Comparison of ENCODE assay signal across 6 cellular contexts in the genomic region with DNA sequence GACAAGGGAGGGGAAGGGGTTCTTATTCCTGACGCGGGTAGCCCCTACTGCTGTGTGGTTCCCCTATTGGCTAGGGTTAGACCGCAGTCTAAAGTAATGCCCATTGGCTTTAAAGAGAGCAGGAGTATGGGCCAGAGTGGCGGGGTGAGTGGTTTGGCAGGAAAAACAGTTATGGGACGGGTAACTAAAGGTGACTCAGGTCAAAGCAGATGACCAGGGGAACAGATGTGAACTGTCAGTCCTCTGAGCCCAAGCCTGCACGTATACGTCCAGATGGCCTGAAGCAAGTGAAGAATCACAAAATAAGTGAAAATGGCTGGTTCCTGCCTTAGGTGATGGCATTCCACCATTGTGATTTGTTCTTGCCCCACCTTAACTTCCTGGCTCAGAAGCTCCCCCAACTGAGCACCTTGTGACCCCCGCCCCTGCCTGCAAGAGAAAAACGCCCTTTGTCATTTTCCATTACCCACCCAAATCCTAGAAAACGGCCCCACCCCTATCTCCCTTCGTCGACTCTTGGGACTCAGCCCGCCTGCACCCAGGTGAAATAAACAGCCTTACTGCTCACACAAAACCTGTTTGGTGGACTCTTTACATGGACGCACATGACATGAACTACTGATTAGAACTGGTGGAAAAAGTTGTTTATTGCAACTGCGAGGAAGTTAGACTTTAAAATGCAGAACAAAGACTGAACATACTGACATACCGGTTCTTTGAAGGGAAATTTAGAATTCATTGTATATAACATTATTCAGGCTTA. TPM values are rescaled to one million over a fixed set of nuclear protein-coding genes. Genes with fewer than 3 reads are reported as not detected.
DNase-seq lines count a peak whose midpoint lies in the region; ATAC-seq and TF ChIP-seq lines count a peak whose summit lies in the region.

No MANE protein-coding gene starts in this region.

- H3K4me1 Mint-ChIP-seq in mesothelial cell of epicardium: peaks cover 20% of the 10 kb centered on the region

- dilution Hi-C loops in IMR-90 (cut with HindIII; ENCODE audit: low sequenced_read_pairs, unreplicated experiment): no loop called here

- 30% methylated on average over 2 of the region's 16 CpGs; no CpG with 5 or more reads in 1 of the 2 experiments for WGBS in IMR-90 (ENCODE audit: extremely low coverage in 2 of 2, insufficient read length in 1 of 2), 2 experiments

- no peaks in the 10 kb centered on the region for H3K9me3 ChIP-seq in IMR-90 (ENCODE audit: control insufficient read depth, insufficient read depth, low read length)

- peak overlapping the region; percentile 66 for H4K5ac ChIP-seq in IMR-90 (ENCODE audit: low read depth, low read length)

- peaks cover 1% of the 10 kb centered on the region; the same call in 1 of the 2 replicates for H3K4me1 ChIP-seq in IMR-90 (ENCODE audit: control insufficient read depth, insufficient read depth, low read length)

- peak overlapping the region; percentile 53 to 82 for H4K8ac ChIP-seq in IMR-90 (ENCODE audit: low read depth in 2 of 2, low read length in 2 of 2)

- H3K4me2 ChIP-seq in IMR-90 (ENCODE audit: low read depth, low read length): peak overlapping the region; percentile 94

- no peak for TF ChIP-seq POLR2A in IMR-90 (IDR thresholded peaks at IDR 0.05; ENCODE audit: low read depth, low read length)

- H3K36me3 ChIP-seq in IMR-90 (ENCODE audit: control insufficient read depth, insufficient read depth, low read length): no peaks in the 10 kb centered on the region; the same call in 1 of the 2 replicates

- intact Hi-C loops in IMR-90 (cut with micrococcal nuclease): loop anchor here (2.0 kb wide), 1 partner anchor 72 kb away; a partner anchor contains a TSS

- no peak overlapping the region for H2BK120ac ChIP-seq in IMR-90 (ENCODE audit: low read depth, low read length)

- peaks cover 0 to 7% of the 10 kb centered on the region in 2 donors for H3K36me3 Mint-ChIP-seq in activated naive CD4-positive, alpha-beta T cell treated with anti-CD3 and anti-CD28 coated beads, Interleukin-2, amount 50 U/mL, for 72 hours
- H3K36me3 Mint-ChIP-seq in mesothelial cell of epicardium: no peaks in the 10 kb centered on the region

- H3K79me1 ChIP-seq in IMR-90 (ENCODE audit: low read depth in 1 of 2, low read length in 2 of 2): peaks cover 2 to 15% of the 10 kb centered on the region in 2 experiments; a peak in 2 of 4 replicates

- peak overlapping the region; percentile 55 for H2BK5ac ChIP-seq in IMR-90 (ENCODE audit: low read depth, low read length, poor library complexity, severe bottlenecking)

- peak overlapping the region; percentile 40 for H2AK5ac ChIP-seq in IMR-90 (ENCODE audit: low read depth, low read length)

- no peak overlapping the region for H2BK15ac ChIP-seq in IMR-90 (ENCODE audit: low read depth, low read length)

- peak overlapping the region; percentile 36; the same call in 1 of the 2 replicates for H3K56ac ChIP-seq in IMR-90 (ENCODE audit: extremely low read depth, insufficient read depth, low read length)

- peak overlapping the region; percentile 73 to 84 for H3K27ac Mint-ChIP-seq in activated naive CD4-positive, alpha-beta T cell treated with anti-CD3 and anti-CD28 coated beads, Interleukin-2, amount 50 U/mL, for 72 hours
- H3K27ac Mint-ChIP-seq in mesothelial cell of epicardium: peak overlapping the region; percentile 98

- POLR2A ChIA-PET in IMR-90 (lab: Charles Lee; ENCODE audit: unreplicated experiment): no interaction called here

- H2AK9ac ChIP-seq in IMR-90 (replicated peaks; ENCODE audit: low read depth, low read length, poor library complexity): no peak overlapping the region

- DNase-seq in IMR-90 (no peak), mesothelial cell of epicardium (ENCODE audit: low spot score in 2 of 2, unreplicated experiment in 2 of 2) (no peak), NCI-H128 (lab: John Stamatoyannopoulos, UW; ENCODE audit: unreplicated experiment) (no peak), glomerular visceral epithelial cell (ENCODE audit: extremely low spot score) (no peak)
- DNase-seq in activated naive CD4-positive, alpha-beta T cell treated with anti-CD3 and anti-CD28 coated beads, Interleukin-2, amount 50 U/mL, for 72 hours (ENCODE audit: low spot score in 2 of 2): peak in 1 of 2 donors; percentile 17

- in situ Hi-C loops in IMR-90 (cut with MboI; ENCODE audit: low sequenced_read_pairs): no loop called here

- H3K4ac ChIP-seq in IMR-90 (ENCODE audit: low read depth, low read length): peak overlapping the region; percentile 68

- no peaks in the 10 kb centered on the region; the same call in 1 of the 2 replicates for H3K9me1 ChIP-seq in IMR-90 (ENCODE audit: insufficient read depth, low read length)

- peaks cover 10% of the 10 kb centered on the region for H4K20me1 ChIP-seq in IMR-90 (ENCODE audit: insufficient read depth, low read length)

- no peak for TF ChIP-seq RAD21 in IMR-90 (IDR thresholded peaks at IDR 0.05; ENCODE audit: low read length)

- no peaks in the 10 kb centered on the region for H3K27me3 Mint-ChIP-seq in mesothelial cell of epicardium (ENCODE audit: low read depth)

- H3K14ac ChIP-seq in IMR-90 (replicated peaks; ENCODE audit: low read depth, low read length): peak overlapping the region; percentile 66; the same call in 1 of the 2 replicates

- H3K23ac ChIP-seq in IMR-90 (ENCODE audit: low read depth, low read length): peak overlapping the region; percentile 25; the same call in 1 of the 2 replicates

- H3K4me3 ChIP-seq in IMR-90 (ENCODE audit: insufficient read depth, low read depth, low read length): peak overlapping the region; percentile 72

- H3K9ac ChIP-seq in IMR-90 (ENCODE audit: low read depth, low read length): peak overlapping the region; percentile 72

- no peaks in the 10 kb centered on the region for H3K9me3 Mint-ChIP-seq in activated naive CD4-positive, alpha-beta T cell treated with anti-CD3 and anti-CD28 coated beads, Interleukin-2, amount 50 U/mL, for 72 hours
- H3K9me3 Mint-ChIP-seq in mesothelial cell of epicardium: peaks cover 4% of the 10 kb centered on the region

- TF ChIP-seq CTCF in IMR-90 (conservative IDR thresholded peaks at IDR 0.05; ENCODE audit: low read depth, low read length): no peak
- TF ChIP-seq CTCF in mesothelial cell of epicardium (IDR thresholded peaks at IDR 0.05; ENCODE audit: unreplicated experiment): no peak

- no peak overlapping the region for H3K18ac ChIP-seq in IMR-90 (ENCODE audit: low read depth, low read length)

- no TSS peak for BruUV-seq in IMR-90 (replicated peaks; lab: Mats Ljungman, UMichigan)

- peak overlapping the region; percentile 45 for H3K27ac ChIP-seq in IMR-90 (ENCODE audit: insufficient read depth, low read length)

- ATAC-seq in IMR-90 (ENCODE audit: low read depth) (no peak), GM19035 (IDR thresholded peaks at IDR 0.05; ENCODE audit: unreplicated experiment) (no peak)
- ATAC-seq in activated naive CD4-positive, alpha-beta T cell treated with anti-CD3 and anti-CD28 coated beads, Interleukin-2, amount 50 U/mL, for 72 hours: peak; percentile 5 to 8

- peak overlapping the region; percentile 33 for H4K91ac ChIP-seq in IMR-90 (ENCODE audit: insufficient read depth, low read depth, low read length)

- no peaks in the 10 kb centered on the region for H3K27me3 ChIP-seq in IMR-90 (ENCODE audit: control insufficient read depth, insufficient read depth, low read length)

- CTCF ChIA-PET in IMR-90 (lab: Yijun Ruan, JAX): no interaction called here

- peak overlapping the region; percentile 90 for H3K4me3 Mint-ChIP-seq in mesothelial cell of epicardium

- H2AFZ ChIP-seq in IMR-90 (replicated peaks; ENCODE audit: low read length, poor library complexity): peak overlapping the region; percentile 97

- no peak overlapping the region for H2BK20ac ChIP-seq in IMR-90 (ENCODE audit: low read depth, low read length)

TF ChIP-seq in IMR-90, 13 proteins besides CTCF, POLR2A, EP300 and RAD21 (continues in another document):
- TF ChIP-seq MAFK (IDR thresholded peaks at IDR 0.05; ENCODE audit: low read depth, low read length) (no peak), CHD1 (IDR thresholded peaks at IDR 0.05; ENCODE audit: low read depth, low read length) (no peak)

RNA-seq across cellular contexts. Expression of a gene that starts 0.8 kb away (rescaled TPM):
- total RNA-seq in IMR-90 (2012; rRNA removed): 13.8 and 28.6 TPM in 2 replicates
- 29.0 and 38.7 TPM in 2 replicates for polyA plus RNA-seq in IMR-90 (2012; rRNA removed)
- polyA plus RNA-seq in IMR-90 (2012; cell fraction: cytosol; rRNA removed): 20.6 and 25.1 TPM in 2 replicates
- polyA plus RNA-seq in IMR-90 (2012; cell fraction: nucleus; rRNA removed; ENCODE audit: low replicate concordance): 198 and 272 TPM in 2 replicates
- total RNA-seq in activated naive CD4-positive, alpha-beta T cell treated with anti-CD3 and anti-CD28 coated beads, Interleukin-2, amount 50 U/mL, for 72 hours: 10 to 100 TPM; 30.1 to 33.1 TPM
- 38.5 to 43.6 TPM (median 39.2 TPM) in 3 replicates for total RNA-seq in mesothelial cell of epicardium

RNA-seq across cellular contexts. Expression of a gene that starts 21.3 kb away (rescaled TPM):
- total RNA-seq in IMR-90 (2012; rRNA removed) (not detected in 2 replicates), mesothelial cell of epicardium (2.2 to 3.9 TPM (median 2.9 TPM) in 3 replicates)
- not detected in 2 replicates for polyA plus RNA-seq in IMR-90 (2012; rRNA removed)
- not detected in 2 replicates for polyA plus RNA-seq in IMR-90 (2012; cell fraction: cytosol; rRNA removed)
- 0.16 and 0.21 TPM in 2 replicates for polyA plus RNA-seq in IMR-90 (2012; cell fraction: nucleus; rRNA removed; ENCODE audit: low replicate concordance)
- 1 to 10 TPM; 1.1 to 1.9 TPM for total RNA-seq in activated naive CD4-positive, alpha-beta T cell treated with anti-CD3 and anti-CD28 coated beads, Interleukin-2, amount 50 U/mL, for 72 hours

RNA-seq across cellular contexts. Expression of a gene that starts 35.3 kb away (rescaled TPM):
- total RNA-seq in IMR-90 (2012; rRNA removed) (0.83 and 1.1 TPM in 2 replicates), mesothelial cell of epicardium (57.0 to 59.1 TPM (median 57.7 TPM) in 3 replicates)
- 6.1 and 9.2 TPM in 2 replicates for polyA plus RNA-seq in IMR-90 (2012; rRNA removed)
- polyA plus RNA-seq in IMR-90 (2012; cell fraction: cytosol; rRNA removed): 6.9 and 16.6 TPM in 2 replicates
- polyA plus RNA-seq in IMR-90 (2012; cell fraction: nucleus; rRNA removed; ENCODE audit: low replicate concordance): 5.7 and 10.7 TPM in 2 replicates
- total RNA-seq in activated naive CD4-positive, alpha-beta T cell treated with anti-CD3 and anti-CD28 coated beads, Interleukin-2, amount 50 U/mL, for 72 hours: 1 to 10 TPM in 1 of 2 donors, under 1 TPM in 1; 0.59 to 6.9 TPM

RNA-seq across cellular contexts. Expression of a gene that starts 41.2 kb away (rescaled TPM):
- 26.1 and 27.2 TPM in 2 replicates for total RNA-seq in IMR-90 (2012; rRNA removed)
- 33.9 and 34.0 TPM in 2 replicates for polyA plus RNA-seq in IMR-90 (2012; rRNA removed)
- 27.7 and 39.5 TPM in 2 replicates for polyA plus RNA-seq in IMR-90 (2012; cell fraction: cytosol; rRNA removed)
- polyA plus RNA-seq in IMR-90 (2012; cell fraction: nucleus; rRNA removed; ENCODE audit: low replicate concordance): 60.3 and 125 TPM in 2 replicates
- total RNA-seq in activated naive CD4-positive, alpha-beta T cell treated with anti-CD3 and anti-CD28 coated beads, Interleukin-2, amount 50 U/mL, for 72 hours: 10 to 100 TPM; 35.7 to 39.7 TPM
- total RNA-seq in mesothelial cell of epicardium: 31.8 to 35.4 TPM (median 35.3 TPM) in 3 replicates

RNA-seq across cellular contexts. Expression of a gene that starts 49.7 kb away (rescaled TPM):
- total RNA-seq in IMR-90 (2012; rRNA removed) (under 0.01 TPM in 1 of 2 replicates, not detected in the other), mesothelial cell of epicardium (10.9 to 12.3 TPM (median 11.3 TPM) in 3 replicates)
- 0.09 and 0.11 TPM in 2 replicates for polyA plus RNA-seq in IMR-90 (2012; rRNA removed)
- polyA plus RNA-seq in IMR-90 (2012; cell fraction: cytosol; rRNA removed): 0.03 and 0.10 TPM in 2 replicates
- polyA plus RNA-seq in IMR-90 (2012; cell fraction: nucleus; rRNA removed; ENCODE audit: low replicate concordance): 0.17 and 0.24 TPM in 2 replicates
- under 1 TPM in 1 of 2 donors, not detected in 1; 0.29 TPM for total RNA-seq in activated naive CD4-positive, alpha-beta T cell treated with anti-CD3 and anti-CD28 coated beads, Interleukin-2, amount 50 U/mL, for 72 hours

Comparison
In these comparisons a context has a peak if more than half of its experiments do, and no peak if none do; other contexts are left out.
1. ATAC-seq: peak in activated naive CD4-positive, alpha-beta T cell treated with anti-CD3 and anti-CD28 coated beads, Interleukin-2, amount 50 U/mL, for 72 hours (2 of 2); none in IMR-90 (single experiment) and GM19035 (single experiment).